Comparison of ENCODE assay signal across 12 cellular contexts in genomic region chr12:62866451-62867082, GRCh38.
DNase-seq lines count a peak whose midpoint lies in the region; ATAC-seq, FAIRE-seq and TF ChIP-seq lines count a peak whose summit lies in the region.
"Had no signal": no experiment of that assay in that cellular context is flagged by ENCODE, and none has a peak within 500 bp of the region (broad histone marks: within the 10 kb centered on the region; RNA-seq: fewer than 3 reads in every experiment).

No MANE protein-coding gene starts in this region.

- peaks cover 74% of the 10 kb centered on the region for H3K79me2 ChIP-seq in HepG2 (ENCODE audit: insufficient read depth, low read length)

- H3K9ac ChIP-seq in HepG2 (ENCODE audit: insufficient read depth, low read depth, low read length) = no peak overlapping the region
- H3K9ac ChIP-seq: BLaER1 had no signal

- H3K4me1 ChIP-seq in HepG2 (ENCODE audit: insufficient read depth, low read length) = peaks cover 74% of the 10 kb centered on the region

- CTCF ChIA-PET in HepG2 (lab: Yijun Ruan, JAX; ENCODE audit: low intra/inter-chr PET ratio, low total read pairs) = no interaction called here
- CTCF ChIA-PET in activated CD4-positive, alpha-beta memory T cell treated with anti-CD3 and anti-CD28 coated beads for 36 hours (lab: Charles Lee) = no interaction called here

- WGBS in HepG2 (ENCODE audit: low lambda C conversion rate) = 79% methylated on average over 4 of the region's 4 CpGs

- TF ChIP-seq RAD21 in HepG2 (CRISPR knock-in tag; IDR thresholded peaks at IDR 0.05) = no peak

- TF ChIP-seq EP300 in HepG2 (IDR thresholded peaks at IDR 0.05; ENCODE audit: low read depth in 2 of 2, low read length in 2 of 2) (no peak), HepG2 (CRISPR knock-in tag; IDR thresholded peaks at IDR 0.05; ENCODE audit: borderline replicate concordance) (no peak)

- in situ Hi-C loops in ACHN (cut with HindIII; ENCODE audit: low pct_ligation_motif_present, low pct_unique_long_range_greater_than_20kb, low sequenced_read_pairs) (no loop called here), HepG2 (cut with HindIII; ENCODE audit: extremely low pct_ligation_motif_present, low pct_unique_long_range_greater_than_20kb) (no loop called here)

- intact Hi-C loops in HepG2 (cut with micrococcal nuclease; ENCODE audit: unreplicated experiment) = loop anchor here (2.0 kb wide), 1 partner anchor 34 kb away; no protein-coding TSS in a partner anchor
- intact Hi-C loops in activated CD4-positive, alpha-beta memory T cell treated with anti-CD3 and anti-CD28 coated beads for 36 hours (cut with micrococcal nuclease) = no loop called here

- TF ChIP-seq POLR2A in HepG2 (IDR thresholded peaks at IDR 0.05; ENCODE audit: insufficient read depth in 1 of 2, low read depth in 2 of 2, low read length in 2 of 2) = no peak

- TF ChIP-seq CTCF in coronary artery (IDR thresholded peaks at IDR 0.05) (no peak), HepG2 (CRISPR knock-in tag; IDR thresholded peaks at IDR 0.05) (no peak)

- peaks cover 6% of the 10 kb centered on the region; the same call in 1 of the 2 replicates for H4K20me1 ChIP-seq in HepG2 (ENCODE audit: insufficient read depth, low read length)
- H4K20me1 ChIP-seq: BLaER1 had no signal

- H3K4me3 Mint-ChIP-seq in T-helper 17 cell = no peak overlapping the region
- H3K4me3 Mint-ChIP-seq in activated CD4-positive, alpha-beta memory T cell treated with anti-CD3 and anti-CD28 coated beads for 36 hours = no peak overlapping the region
- H3K4me3 Mint-ChIP-seq: stimulated activated memory B cell treated with anti-CD40 and anti-IgM and Interleukin-4, amounts not matched to agents 10 μg/mL and 1 μg/mL and 100 μg/mL, for 72 hours; T-helper 1 cell treated with Interleukin-12 subunit alpha and Interleukin-12 subunit beta and Interleukin-4 antibody, amounts not matched to agents 30 μg/mL and 1 μg/mL, for 36 hours had no signal

- DNase-seq in ACHN (peak; percentile 72), HuH-7 (ENCODE audit: low spot score) (peak; percentile 46), coronary artery (ENCODE audit: low spot score) (no peak), HepG2 (ENCODE audit: low spot score) (peak; percentile 68), activated T-cell treated with anti-CD3 and anti-CD28 coated beads for 4 hours (no peak), SK-N-DZ (ENCODE audit: low spot score) (no peak), T-helper 17 cell (no peak)
- no peak for DNase-seq in activated CD4-positive, alpha-beta memory T cell treated with anti-CD3 and anti-CD28 coated beads for 36 hours

- peak overlapping the region; percentile 22; the same call in 1 of the 2 replicates for H3K4me2 ChIP-seq in HepG2 (ENCODE audit: low read depth, low read length)
- H3K4me2 ChIP-seq: BLaER1 had no signal

- H3K36me3 Mint-ChIP-seq in T-helper 17 cell (ENCODE audit: low read depth) = no peaks in the 10 kb centered on the region
- no peaks in the 10 kb centered on the region for H3K36me3 Mint-ChIP-seq in activated CD4-positive, alpha-beta memory T cell treated with anti-CD3 and anti-CD28 coated beads for 36 hours
- H3K36me3 Mint-ChIP-seq: stimulated activated memory B cell treated with anti-CD40 and anti-IgM and Interleukin-4, amounts not matched to agents 10 μg/mL and 1 μg/mL and 100 μg/mL, for 72 hours had no signal

- no peaks in the 10 kb centered on the region for H3K9me3 Mint-ChIP-seq in activated CD4-positive, alpha-beta memory T cell treated with anti-CD3 and anti-CD28 coated beads for 36 hours
- H3K9me3 Mint-ChIP-seq: activated T-helper 2 cell treated with anti-CD3 and anti-CD28 coated beads, Interferon-gamma antibody, Interleukin-2, Interleukin-4, amounts not matched to agents 10 μg/mL and 5 μg/mL and 100 μg/mL, durations not matched to agents 14 hours and 24 hours and 36 hours; T-helper 1 cell treated with Interleukin-12 subunit alpha and Interleukin-12 subunit beta and Interleukin-4 antibody, amounts not matched to agents 30 μg/mL and 1 μg/mL, for 36 hours had no signal

- no peaks in the 10 kb centered on the region for H3K9me3 ChIP-seq in HepG2 (ENCODE audit: low read length)
- no peaks in the 10 kb centered on the region for H3K9me3 ChIP-seq in T-helper 17 cell (ENCODE audit: control insufficient read depth, low read length, poor library complexity, severe bottlenecking)
- H3K9me3 ChIP-seq: BLaER1 had no signal

- peak; percentile 95 for ATAC-seq in HepG2
- ATAC-seq in T-helper 17 cell = no peak
- ATAC-seq: stimulated activated memory B cell treated with anti-CD40 and anti-IgM and Interleukin-4, amounts not matched to agents 10 μg/mL and 1 μg/mL and 100 μg/mL, for 72 hours had no signal

- H3K27me3 Mint-ChIP-seq in T-helper 17 cell = peaks cover 46% of the 10 kb centered on the region
- H3K27me3 Mint-ChIP-seq in activated CD4-positive, alpha-beta memory T cell treated with anti-CD3 and anti-CD28 coated beads for 36 hours = peaks cover 11% of the 10 kb centered on the region

- peak overlapping the region; percentile 0 for H3K4me3 ChIP-seq in coronary artery
- H3K4me3 ChIP-seq in HepG2 (replicated peaks in 1 of 3; ENCODE audit: insufficient read depth in 1 of 3, low read depth in 2 of 3, low read length in 3 of 3) = peak overlapping the region in 1 of 3 experiments; percentile 10; a peak in 1 of 6 replicates
- H3K4me3 ChIP-seq: BLaER1 had no signal

- POLR2A ChIA-PET in HepG2 (lab: Yijun Ruan, JAX) = interaction anchor here (0.7 to 1.9 kb wide), 3 partner anchors 26 to 68 kb away, joined by 3 to 4 read pairs (median 4); partner anchors contain the start of gene PPM1H
- POLR2A ChIA-PET in activated CD4-positive, alpha-beta memory T cell treated with anti-CD3 and anti-CD28 coated beads for 36 hours (lab: Charles Lee) = no interaction called here

- H3K4me1 Mint-ChIP-seq in T-helper 17 cell = no peaks in the 10 kb centered on the region
- no peaks in the 10 kb centered on the region for H3K4me1 Mint-ChIP-seq in activated CD4-positive, alpha-beta memory T cell treated with anti-CD3 and anti-CD28 coated beads for 36 hours (ENCODE audit: low read depth)
- H3K4me1 Mint-ChIP-seq: stimulated activated memory B cell treated with anti-CD40 and anti-IgM and Interleukin-4, amounts not matched to agents 10 μg/mL and 1 μg/mL and 100 μg/mL, for 72 hours had no signal

- peaks cover 0 to 3% of the 10 kb centered on the region in 2 experiments; a peak in 1 of 5 replicates for H3K36me3 ChIP-seq in HepG2 (replicated peaks in 1 of 2; ENCODE audit: control insufficient read depth in 1 of 2, insufficient read depth in 2 of 2, low read length in 2 of 2)
- H3K36me3 ChIP-seq: BLaER1 had no signal

- H3K27ac Mint-ChIP-seq in T-helper 17 cell = no peak overlapping the region
- no peak overlapping the region for H3K27ac Mint-ChIP-seq in activated CD4-positive, alpha-beta memory T cell treated with anti-CD3 and anti-CD28 coated beads for 36 hours
- H3K27ac Mint-ChIP-seq: activated T-helper 2 cell treated with anti-CD3 and anti-CD28 coated beads, Interferon-gamma antibody, Interleukin-2, Interleukin-4, amounts not matched to agents 10 μg/mL and 5 μg/mL and 100 μg/mL, durations not matched to agents 14 hours and 24 hours and 36 hours; stimulated activated memory B cell treated with anti-CD40 and anti-IgM and Interleukin-4, amounts not matched to agents 10 μg/mL and 1 μg/mL and 100 μg/mL, for 72 hours; T-helper 1 cell treated with Interleukin-12 subunit alpha and Interleukin-12 subunit beta and Interleukin-4 antibody, amounts not matched to agents 30 μg/mL and 1 μg/mL, for 36 hours had no signal

- H3K27ac ChIP-seq in coronary artery (peak overlapping the region; percentile 36 to 78), HepG2 (ENCODE audit: extremely low read length, insufficient read depth, low read length) (peak overlapping the region; percentile 35)
- H3K27ac ChIP-seq: BLaER1 had no signal

- no peak overlapping the region for H2AFZ ChIP-seq in HepG2 (ENCODE audit: low read length)

- BruUV-seq in HepG2 (replicated peaks; lab: Mats Ljungman, UMichigan) = no TSS peak

- peak; percentile 28 for FAIRE-seq in HepG2 (lab: Jason Lieb, UNC)

- no peaks in the 10 kb centered on the region for H3K27me3 ChIP-seq in HepG2 (ENCODE audit: control insufficient read depth in 1 of 2, insufficient read depth in 2 of 2, low read length in 2 of 2)
- H3K27me3 ChIP-seq: BLaER1 had no signal

TF ChIP-seq in HepG2, 621 proteins besides CTCF, POLR2A, EP300 and RAD21 (continues in another document):
- TF ChIP-seq RBFOX2 (IDR thresholded peaks at IDR 0.05; ENCODE audit: low read depth, low read length) (no peak), FOXO1 (CRISPR knock-in tag; IDR thresholded peaks at IDR 0.05) (no peak), ZC3H13 (CRISPR knock-in tag; IDR thresholded peaks at IDR 0.05) (no peak), GATAD2A (CRISPR knock-in tag; IDR thresholded peaks at IDR 0.05) (peak; percentile 45; the same call in 1 of the 2 replicates), TEAD3 (CRISPR knock-in tag; optimal IDR thresholded peaks at IDR 0.05; ENCODE audit: borderline replicate concordance) (peak; percentile 87), ZMYM4 (CRISPR knock-in tag; IDR thresholded peaks at IDR 0.05) (0 out of 2 replicates have a peak, but pooled peaks have one; percentile 27), MAFG (CRISPR knock-in tag; IDR thresholded peaks at IDR 0.05) (no peak), ZNF460 (CRISPR knock-in tag; IDR thresholded peaks at IDR 0.05; ENCODE audit: borderline replicate concordance) (no peak), MLXIP (CRISPR knock-in tag; IDR thresholded peaks at IDR 0.05; ENCODE audit: borderline replicate concordance) (no peak)

Comparison
In these comparisons a context has a peak if more than half of its experiments do, and no peak if none do; other contexts are left out.
1. DNase-seq: peak in ACHN (single experiment), HuH-7 (single experiment) and HepG2 (single experiment); none in coronary artery (single experiment), activated T-cell treated with anti-CD3 and anti-CD28 coated beads for 4 hours (single experiment), SK-N-DZ (single experiment), T-helper 17 cell (0 of 3) and activated CD4-positive, alpha-beta memory T cell treated with anti-CD3 and anti-CD28 coated beads for 36 hours (single experiment).